9 cellular contexts compared by ENCODE assay signal in the genomic region with DNA sequence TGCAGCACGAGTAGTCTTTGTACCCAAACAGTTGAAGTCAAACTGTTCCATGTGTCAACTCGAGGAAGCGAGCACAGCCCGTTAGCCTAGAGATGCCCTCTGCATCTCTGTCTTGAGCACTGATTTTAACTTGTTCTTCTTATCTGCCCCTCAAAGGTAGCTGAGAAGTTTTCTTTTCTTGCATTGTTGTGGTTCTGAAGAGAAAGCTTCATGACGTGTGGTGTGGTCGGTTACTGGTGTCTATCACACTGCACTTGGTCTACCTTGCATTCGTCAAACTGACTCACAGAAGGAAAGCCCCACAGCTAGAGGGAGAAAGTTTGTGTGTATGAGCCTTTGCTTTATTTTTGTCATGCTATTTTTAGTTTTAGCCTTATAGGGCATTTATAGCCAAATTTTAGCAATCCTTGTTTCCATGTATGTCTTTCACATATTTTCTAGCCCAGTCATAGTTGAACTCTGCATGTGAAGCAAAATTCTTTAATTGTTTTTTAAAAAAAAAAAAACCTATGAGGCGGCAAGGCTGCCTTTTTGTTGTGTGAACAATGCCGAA.
A peak's percentile ranks its signal among the peaks of the same experiment; 100 is the strongest.
DNase-seq lines count a peak whose midpoint lies in the region; ATAC-seq, FAIRE-seq and TF ChIP-seq lines count a peak whose summit lies in the region.
"Had no signal": no experiment of that assay in that cellular context is flagged by ENCODE, and none has a peak within 500 bp of the region (broad histone marks: within the 10 kb centered on the region; RNA-seq: fewer than 3 reads in every experiment).

No MANE protein-coding gene starts in this region.

- no peak overlapping the region for H2BK120ac ChIP-seq in H1 (replicated peaks; ENCODE audit: low read depth, low read length)

- peak overlapping the region; percentile 2; the same call in 1 of the 2 replicates for H2BK12ac ChIP-seq in H1 (ENCODE audit: low read depth, low read length)

- no peaks in the 10 kb centered on the region for H3K9me3 ChIP-seq in H1 (ENCODE audit: insufficient read depth in 2 of 2, low read depth in 1 of 2, low read length in 1 of 2)
- H3K9me3 ChIP-seq in colonic mucosa, result no peaks in the 10 kb centered on the region

- H2AFZ ChIP-seq in H1 (ENCODE audit: low read length), result no peak overlapping the region

- POLR2A ChIA-PET in H1 (lab: Charles Lee; ENCODE audit: partially characterized antibody), result no interaction called here

- no peak overlapping the region for H3K14ac ChIP-seq in H1 (ENCODE audit: insufficient read length)

- no peaks in the 10 kb centered on the region for H3K79me1 ChIP-seq in H1 (ENCODE audit: low read depth, low read length)

- H2BK15ac ChIP-seq in H1 (ENCODE audit: low read length), result no peak overlapping the region

- no peaks in the 10 kb centered on the region for H3K36me3 ChIP-seq in H1 (ENCODE audit: control insufficient read depth in 2 of 4, insufficient read depth in 4 of 4, low read length in 3 of 4)
- no peaks in the 10 kb centered on the region for H3K36me3 ChIP-seq in colonic mucosa

- H3K56ac ChIP-seq in H1 (replicated peaks; ENCODE audit: insufficient read length, low read depth, low read length), result no peak overlapping the region

- H2AK5ac ChIP-seq in H1 (ENCODE audit: low read depth, low read length), result no peak overlapping the region

- H4K8ac ChIP-seq in H1 (ENCODE audit: extremely low read depth, insufficient read depth, low read length), result no peak overlapping the region

- peaks cover 0 to 20% (median 7%) of the 10 kb centered on the region in 4 experiments; a peak in 5 of 7 replicates for H3K4me1 ChIP-seq in H1 (replicated peaks in 1 of 4; ENCODE audit: control insufficient read depth in 3 of 4, insufficient read depth in 4 of 4, low read length in 3 of 4)
- H3K4me1 ChIP-seq in colonic mucosa, result no peaks in the 10 kb centered on the region

- intact Hi-C loops in colonic mucosa (cut with DNase I), result loop anchor here (5.0 to 10.0 kb wide), 2 partner anchors 96 to 649 kb away; no protein-coding TSS in a partner anchor

- no peak overlapping the region for H4K91ac ChIP-seq in H1 (replicated peaks; ENCODE audit: insufficient read length, low read length)

- H2BK20ac ChIP-seq in H1 (ENCODE audit: low read length), result no peak overlapping the region

- H3K27me3 ChIP-seq in H1 (replicated peaks in 1 of 4; ENCODE audit: control insufficient read depth in 3 of 4, extremely low read depth in 1 of 4, insufficient read depth in 3 of 4, low read length in 3 of 4) (no peaks in the 10 kb centered on the region), colonic mucosa (no peaks in the 10 kb centered on the region)

- H3K9ac ChIP-seq in H1 (replicated peaks in 1 of 4; ENCODE audit: extremely low read depth in 1 of 4, low read depth in 3 of 4, low read length in 3 of 4) (no peak overlapping the region), colonic mucosa (ENCODE audit: low read depth in 2 of 2, low read length in 2 of 2) (no peak overlapping the region)

- H3K27ac ChIP-seq in H1 (ENCODE audit: low read depth, low read length), result no peak overlapping the region
- H3K27ac ChIP-seq in colonic mucosa, result no peak overlapping the region

- no peak overlapping the region for H3K4ac ChIP-seq in H1 (replicated peaks; ENCODE audit: insufficient read length, low read depth, low read length)

- TF ChIP-seq RAD21 in H1 (IDR thresholded peaks at IDR 0.05 in 1 of 2, conservative IDR thresholded peaks at IDR 0.05 in 1 of 2; ENCODE audit: low read depth in 2 of 2, low read length in 2 of 2), result no peak

- no peak for TF ChIP-seq POLR2A in H1 (IDR thresholded peaks at IDR 0.05; ENCODE audit: control extremely low read depth in 1 of 2, low read depth in 2 of 2, low read length in 2 of 2)

- H3K23ac ChIP-seq in H1 (ENCODE audit: insufficient read length), result no peak overlapping the region

- H3K4me2 ChIP-seq in H1 (ENCODE audit: insufficient read depth in 1 of 2, low read depth in 2 of 2, low read length in 2 of 2), result peak overlapping the region in 1 of 2 experiments; percentile 41; a peak in 1 of 4 replicates

- no peak overlapping the region for H3K18ac ChIP-seq in H1 (ENCODE audit: extremely low read depth, low read length)

- WGBS in H1 (ENCODE audit: extremely low coverage in 1 of 2, insufficient coverage in 1 of 2, insufficient read length in 1 of 2, insufficient replicate concordance in 2 of 2, low coverage in 1 of 2, low lambda C conversion rate in 2 of 2, missing lambda C conversion rate in 1 of 2), 2 experiments, result 72% methylated on average over 9 of the region's 9 CpGs; no CpG with 5 or more reads in 1 of the 2 experiments

- no peaks in the 10 kb centered on the region for H3K79me2 ChIP-seq in H1 (ENCODE audit: control insufficient read depth in 1 of 2, insufficient read depth in 2 of 2, low read length in 2 of 2)

- TF ChIP-seq EP300 in H1 (IDR thresholded peaks at IDR 0.05; ENCODE audit: borderline replicate concordance in 1 of 2, low read depth in 2 of 2, low read length in 2 of 2), result no peak

- peak; percentile 91 for ATAC-seq in GM21576 (IDR thresholded peaks at IDR 0.05; ENCODE audit: unreplicated experiment)

- FAIRE-seq in H1 (lab: Jason Lieb, UNC), result peak; percentile 36

- no peak overlapping the region for H2BK5ac ChIP-seq in H1 (ENCODE audit: low read depth, low read length)

- TF ChIP-seq CTCF in H1 (IDR thresholded peaks at IDR 0.05; ENCODE audit: control extremely low read depth in 1 of 3, insufficient read depth in 1 of 3, low read depth in 1 of 3, low read length in 3 of 3) (no peak), colonic mucosa (IDR thresholded peaks at IDR 0.05) (no peak)

- CTCF ChIA-PET in H1 (lab: Charles Lee; ENCODE audit: partially characterized antibody), result interaction anchor here (0.6 to 2.8 kb wide), 5 partner anchors 8 to 169 kb away, joined by 3 to 6 read pairs (median 4); no protein-coding TSS in a partner anchor

- H4K20me1 ChIP-seq in H1 (replicated peaks in 1 of 2; ENCODE audit: control insufficient read depth in 1 of 2, insufficient read depth in 2 of 2, low read length in 2 of 2), result no peaks in the 10 kb centered on the region

- H3K4me3 ChIP-seq in H1 (ENCODE audit: extremely low read depth in 1 of 4, insufficient read depth in 2 of 4, low read depth in 3 of 4, low read length in 4 of 4) (no peak overlapping the region), colonic mucosa (no peak overlapping the region)
- H3K4me3 ChIP-seq: lung had no signal

- peak overlapping the region; percentile 26 for H4K5ac ChIP-seq in H1 (ENCODE audit: insufficient read length, low read depth, low read length)

- H3K23me2 ChIP-seq in H1 (ENCODE audit: low read depth, low read length), result no peaks in the 10 kb centered on the region

- peak; percentile 100 for DNase-seq in EH (ENCODE audit: low read depth)
- DNase-seq in LHCN-M2 (ENCODE audit: low read depth), result peak; percentile 89
- no peak for DNase-seq in H1 (ENCODE audit: low read depth in 1 of 2, low spot score in 2 of 2)
- peak; percentile 3 for DNase-seq in stimulated activated CD8-positive, alpha-beta memory T cell treated with anti-CD3 and anti-CD28 coated beads, Interleukin-15, amount 100 ng/mL, for 24 hours (ENCODE audit: low read depth)
- DNase-seq in LoVo (ENCODE audit: low spot score), result no peak
- no peak for DNase-seq in colonic mucosa
- no peak for DNase-seq in cerebellar cortex (ENCODE audit: low spot score)

TF ChIP-seq in H1, 55 proteins besides CTCF, POLR2A, EP300 and RAD21:
- TF ChIP-seq POU5F1 (IDR thresholded peaks at IDR 0.05; ENCODE audit: low read depth, low read length) (no peak), HDAC2 (IDR thresholded peaks at IDR 0.05; ENCODE audit: borderline replicate concordance in 1 of 2, low read depth in 2 of 2, low read length in 2 of 2) (no peak), SUZ12 (IDR thresholded peaks at IDR 0.05; ENCODE audit: low read length) (no peak), RFX5 (IDR thresholded peaks at IDR 0.05; ENCODE audit: borderline replicate concordance, low read depth, low read length) (no peak), TCF12 (IDR thresholded peaks at IDR 0.05; ENCODE audit: low read depth, low read length) (no peak), SAP30 (IDR thresholded peaks at IDR 0.05; ENCODE audit: insufficient read depth, insufficient replicate concordance, low read length) (no peak), NANOG (IDR thresholded peaks at IDR 0.05; ENCODE audit: insufficient read depth, low read depth, low read length, poor library complexity, severe bottlenecking) (no peak)
- TF ChIP-seq, protein P1, sequence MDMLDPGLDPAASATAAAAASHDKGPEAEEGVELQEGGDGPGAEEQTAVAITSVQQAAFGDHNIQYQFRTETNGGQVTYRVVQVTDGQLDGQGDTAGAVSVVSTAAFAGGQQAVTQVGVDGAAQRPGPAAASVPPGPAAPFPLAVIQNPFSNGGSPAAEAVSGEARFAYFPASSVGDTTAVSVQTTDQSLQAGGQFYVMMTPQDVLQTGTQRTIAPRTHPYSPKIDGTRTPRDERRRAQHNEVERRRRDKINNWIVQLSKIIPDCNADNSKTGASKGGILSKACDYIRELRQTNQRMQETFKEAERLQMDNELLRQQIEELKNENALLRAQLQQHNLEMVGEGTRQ (IDR thresholded peaks at IDR 0.05; ENCODE audit: low read length), result no peak

Comparison
In these comparisons a context has a peak if more than half of its experiments do, and no peak if none do; other contexts are left out.
1. DNase-seq: peak in EH (single experiment), LHCN-M2 (single experiment) and stimulated activated CD8-positive, alpha-beta memory T cell treated with anti-CD3 and anti-CD28 coated beads, Interleukin-15, amount 100 ng/mL, for 24 hours (single experiment); none in H1 (0 of 2), LoVo (single experiment), colonic mucosa (single experiment) and cerebellar cortex (single experiment).